Comparison of ENCODE assay signal across 30 cellular contexts in genomic region chr3:168386301-168386700, GRCh38.
"Had no signal": no experiment of that assay in that cellular context is flagged by ENCODE, and none has a peak within 500 bp of the region (broad histone marks: within the 10 kb centered on the region; RNA-seq: fewer than 3 reads in every experiment).

No MANE protein-coding gene starts in this region.

- H2AFZ ChIP-seq: PC-9 had no signal

- H3K9me3 ChIP-seq: MG63, SJCRH30 had no signal

- FAIRE-seq: RCC 7860 had no signal

- ATAC-seq: Panc1, Right ventricle myocardium inferior, SK-N-SH treated with all-trans-retinoic acid at 6 μM for 48 hours had no signal

- DNase-seq: Kasumi-1, MG63, NCI-H1048, NCI-H1092 treated with DMSO at 0.1 percent for 48 hours, NCI-H1105 treated with DMSO at 0.1 percent for 48 hours, NCI-H1436, NCI-H146, NCI-H1694, NCI-H187, NCI-H1930, NCI-H2029 treated with DMSO at 0.1 percent for 48 hours, NCI-H2081 treated with DMSO at 0.1 percent for 48 hours, NCI-H2107, NCI-H2171, NCI-H226, NCI-H446 treated with DMSO at 0.1 percent for 48 hours, NCI-H510A, NCI-H524, NCI-H526, NCI-H748 treated with DMSO at 0.1 percent for 48 hours, PC-9, SHP77, SIG-M5 had no signal

- H3K27ac ChIP-seq: PC-9, RWPE1, SJCRH30, SK-N-MC had no signal

- H3K4me3 ChIP-seq: MG63, PC-9, SJCRH30, SK-N-MC had no signal

- H3K4me2 ChIP-seq: PC-9 had no signal

- H3K36me3 ChIP-seq: MG63, SJCRH30 had no signal

- H3K4me1 ChIP-seq: SJCRH30 had no signal

- H3K27me3 ChIP-seq: MG63, SJCRH30 had no signal
